ENCODE assay signal across 24 cellular contexts in genomic region chr1:54502342-54502741, GRCh38.
"Had no signal": no experiment of that assay in that cellular context is flagged by ENCODE, and none has a peak within 500 bp of the region (broad histone marks: within the 10 kb centered on the region; RNA-seq: fewer than 3 reads in every experiment).

No MANE protein-coding gene starts in this region.

- ATAC-seq: activated T-cell treated with anti-CD3 and anti-CD28 coated beads, Interleukin-2, amount 50 U/mL, for 72 hours; gastroesophageal sphincter; left cardiac atrium; mucosa of descending colon; naive thymus-derived CD8-positive, alpha-beta T cell; WTC11 had no signal

- H3K36me3 ChIP-seq: gastroesophageal sphincter, suprapubic skin, tibial nerve, vagina had no signal

- H3K4me3 ChIP-seq: gastroesophageal sphincter, mucosa of descending colon, suprapubic skin, tibial nerve, vagina had no signal

- H3K27ac ChIP-seq: gastroesophageal sphincter, suprapubic skin, tibial nerve, vagina had no signal

- DNase-seq: activated CD4-positive, alpha-beta T cell treated with anti-CD3 and anti-CD28 coated beads, Interleukin-2, amount 50 U/mL, for 4 hours; activated effector memory CD4-positive, alpha-beta T cell treated with anti-CD3 and anti-CD28 coated beads, Interleukin-2, amount 50 U/mL, for 16 hours; activated naive CD4-positive, alpha-beta T cell treated with anti-CD3 and anti-CD28 coated beads, Interleukin-2, amount 10 ng/mL, durations not matched to agents 7 days and 5 days; activated T-cell treated with anti-CD3 and anti-CD28 coated beads, Interleukin-2, amount 50 U/mL, for 72 hours; amygdala; cerebellar nuclear complex; cortex of kidney; endodermal cell; head of caudate nucleus; hypothalamus; left cardiac atrium; mesenchymal stem cell; mucosa of descending colon; naive thymus-derived CD8-positive, alpha-beta T cell; retina; stimulated activated CD4-positive, alpha-beta T cell treated with anti-CD3 and anti-CD28 coated beads, Interleukin-4, amount 100 ng/mL, for 24 hours; T-helper 9 cell had no signal

- H3K9me3 ChIP-seq: suprapubic skin, vagina had no signal

- H3K4me3 Mint-ChIP-seq: activated naive CD4-positive, alpha-beta T cell treated with anti-CD3 and anti-CD28 coated beads, Interleukin-2, amount 10 ng/mL, durations not matched to agents 7 days and 5 days; activated T-cell treated with anti-CD3 and anti-CD28 coated beads, Interleukin-2, amount 50 U/mL, for 72 hours; endodermal cell; stimulated activated naive CD8-positive, alpha-beta T cell treated with anti-CD3 and anti-CD28 coated beads, Interleukin-15, Interleukin-2, amounts not matched to agents 100 ng/mL and 50 ng/mL, for 24 hours; WTC11 had no signal

- H3K9me3 Mint-ChIP-seq: activated naive CD4-positive, alpha-beta T cell treated with anti-CD3 and anti-CD28 coated beads, Interleukin-2, amount 10 ng/mL, durations not matched to agents 7 days and 5 days; activated T-cell treated with anti-CD3 and anti-CD28 coated beads, Interleukin-2, amount 50 U/mL, for 72 hours; endodermal cell; naive thymus-derived CD8-positive, alpha-beta T cell; stimulated activated naive CD8-positive, alpha-beta T cell treated with anti-CD3 and anti-CD28 coated beads, Interleukin-15, Interleukin-2, amounts not matched to agents 100 ng/mL and 50 ng/mL, for 24 hours; WTC11 had no signal

- H3K27ac Mint-ChIP-seq: activated naive CD4-positive, alpha-beta T cell treated with anti-CD3 and anti-CD28 coated beads, Interleukin-2, amount 10 ng/mL, durations not matched to agents 7 days and 5 days; activated T-cell treated with anti-CD3 and anti-CD28 coated beads, Interleukin-2, amount 50 U/mL, for 72 hours; endodermal cell; naive thymus-derived CD8-positive, alpha-beta T cell; progenitor cell of endocrine pancreas; stimulated activated naive CD8-positive, alpha-beta T cell treated with anti-CD3 and anti-CD28 coated beads, Interleukin-15, Interleukin-2, amounts not matched to agents 100 ng/mL and 50 ng/mL, for 24 hours; WTC11 had no signal

- H3K36me3 Mint-ChIP-seq: activated naive CD4-positive, alpha-beta T cell treated with anti-CD3 and anti-CD28 coated beads, Interleukin-2, amount 10 ng/mL, durations not matched to agents 7 days and 5 days; WTC11 had no signal

- H3K27me3 ChIP-seq: vagina had no signal
